Comparison of ENCODE assay signal across 8 cellular contexts in genomic region chr19:6459356-6460098, GRCh38. TPM values are rescaled to one million over a fixed set of nuclear protein-coding genes. Genes with fewer than 3 reads are reported as not detected.
A peak's percentile ranks its signal among the peaks of the same experiment; 100 is the strongest.
DNase-seq lines count a peak whose midpoint lies in the region; ATAC-seq and TF ChIP-seq lines count a peak whose summit lies in the region.

Gene SLC25A23, minus strand, starts transcription at chr19:6459792. Its CDS starts 164 bp downstream, at chr19:6459628.

- TF ChIP-seq CTCF in endothelial cell (IDR thresholded peaks at IDR 0.05; ENCODE audit: unreplicated experiment) = no peak

- H3K27ac ChIP-seq in mesodermal cell (ENCODE audit: low read depth, low read length, severe bottlenecking) = peak within 1 kb of the TSS; percentile 41

- ATAC-seq in HG02973 (IDR thresholded peaks at IDR 0.05; ENCODE audit: unreplicated experiment) = peak; percentile 34
- ATAC-seq in stimulated activated memory B cell treated with anti-CD40 and anti-IgM and Interleukin-4, amounts not matched to agents 10 μg/mL and 1 μg/mL and 100 μg/mL, for 72 hours = peak; percentile 63

- no peak within 1 kb of the TSS for H3K27ac Mint-ChIP-seq in endothelial cell (ENCODE audit: unreplicated experiment)
- peak within 1 kb of the TSS; percentile 91 for H3K27ac Mint-ChIP-seq in stimulated activated memory B cell treated with anti-CD40 and anti-IgM and Interleukin-4, amounts not matched to agents 10 μg/mL and 1 μg/mL and 100 μg/mL, for 72 hours

- H3K9me3 Mint-ChIP-seq in endothelial cell (ENCODE audit: unreplicated experiment) = no peaks in the 10 kb centered on the region
- no peaks in the 10 kb centered on the region for H3K9me3 Mint-ChIP-seq in stimulated activated memory B cell treated with anti-CD40 and anti-IgM and Interleukin-4, amounts not matched to agents 10 μg/mL and 1 μg/mL and 100 μg/mL, for 72 hours

- peaks cover 8% of the 10 kb centered on the region for H3K4me1 ChIP-seq in mesodermal cell (ENCODE audit: control insufficient read depth, insufficient read depth, low read length, poor library complexity, severe bottlenecking)

- H3K4me3 ChIP-seq in mesodermal cell (ENCODE audit: extremely low read depth, insufficient read depth, low read length, poor library complexity, severe bottlenecking) = peak within 1 kb of the TSS; percentile 63

- peaks cover 4% of the 10 kb centered on the region for H3K27me3 Mint-ChIP-seq in endothelial cell (ENCODE audit: unreplicated experiment)
- no peaks in the 10 kb centered on the region for H3K27me3 Mint-ChIP-seq in stimulated activated memory B cell treated with anti-CD40 and anti-IgM and Interleukin-4, amounts not matched to agents 10 μg/mL and 1 μg/mL and 100 μg/mL, for 72 hours

- peaks cover 7% of the 10 kb centered on the region for H3K4me1 Mint-ChIP-seq in endothelial cell (ENCODE audit: unreplicated experiment)
- H3K4me1 Mint-ChIP-seq in stimulated activated memory B cell treated with anti-CD40 and anti-IgM and Interleukin-4, amounts not matched to agents 10 μg/mL and 1 μg/mL and 100 μg/mL, for 72 hours = peaks cover 29% of the 10 kb centered on the region

- DNase-seq in NCI-H524 (lab: John Stamatoyannopoulos, UW) (peak; percentile 83 to 84), NCI-H524 treated with DMSO at 0.1 percent for 48 hours (lab: John Stamatoyannopoulos, UW) (no peak), NCI-H748 (lab: John Stamatoyannopoulos, UW; ENCODE audit: unreplicated experiment) (peak; percentile 71), endothelial cell (ENCODE audit: low spot score) (peak; percentile 77)
- peak; percentile 84 for DNase-seq in activated CD8-positive, alpha-beta memory T cell treated with anti-CD3 and anti-CD28 coated beads for 24 hours

- WGBS in mesodermal cell (ENCODE audit: insufficient coverage in 2 of 2), 2 experiments = 0% methylated on average over 23 to 30 of the region's 62 CpGs

- peaks cover 21% of the 10 kb centered on the region for H3K36me3 ChIP-seq in mesodermal cell (ENCODE audit: control insufficient read depth, insufficient read depth, low read length)

- H3K36me3 Mint-ChIP-seq in endothelial cell (ENCODE audit: low read depth, unreplicated experiment) = peaks cover 7% of the 10 kb centered on the region
- H3K36me3 Mint-ChIP-seq in stimulated activated memory B cell treated with anti-CD40 and anti-IgM and Interleukin-4, amounts not matched to agents 10 μg/mL and 1 μg/mL and 100 μg/mL, for 72 hours = peaks cover 20% of the 10 kb centered on the region

- H3K4me3 Mint-ChIP-seq in endothelial cell (ENCODE audit: unreplicated experiment) = peak within 1 kb of the TSS; percentile 94
- H3K4me3 Mint-ChIP-seq in stimulated activated memory B cell treated with anti-CD40 and anti-IgM and Interleukin-4, amounts not matched to agents 10 μg/mL and 1 μg/mL and 100 μg/mL, for 72 hours = peak within 1 kb of the TSS; percentile 87

- peaks cover 9% of the 10 kb centered on the region for H3K9me3 ChIP-seq in mesodermal cell (ENCODE audit: control insufficient read depth, low read length)

RNA-seq across cellular contexts. Expression of gene SLC25A23, which starts in this region (rescaled TPM):
- 20.7 TPM for total RNA-seq in endothelial cell (ENCODE audit: unreplicated experiment)
- 36.6 TPM for polyA plus RNA-seq in mesodermal cell (2013, experiment 1 of 2)
- polyA plus RNA-seq in mesodermal cell (2013, experiment 2 of 2) = 32.3 TPM
